ENCODE assay signal across 8 cellular contexts in genomic region chr7:66590302-66591057, GRCh38. TPM values are rescaled to one million over a fixed set of nuclear protein-coding genes. Genes with fewer than 3 reads are reported as not detected.
DNase-seq lines count a peak whose midpoint lies in the region; ATAC-seq and TF ChIP-seq lines count a peak whose summit lies in the region.
"Not testable (repeated sequence)": the region's sequence is repeated elsewhere in the genome, so short reads cannot be mapped to it uniquely, and the experiment has no call there.

No MANE protein-coding gene starts in this region.

- not testable (repeated sequence) for H3K27me3 Mint-ChIP-seq in activated T-helper 17 cell treated with anti-CD3 and anti-CD28 coated beads, Interleukin-2, amount 50 U/mL, for 72 hours; nephron progenitor cell (ENCODE audit: low read depth, poor library complexity)

- H3K36me3 Mint-ChIP-seq in activated T-helper 17 cell treated with anti-CD3 and anti-CD28 coated beads, Interleukin-2, amount 50 U/mL, for 72 hours (ENCODE audit: low read depth) = peaks cover 57% of the 10 kb centered on the region
- H3K36me3 Mint-ChIP-seq in nephron progenitor cell (ENCODE audit: low read depth) = peaks cover 15% of the 10 kb centered on the region

- peaks cover 54 to 67% (median 63%) of the 10 kb centered on the region in 11 experiments for H4K20me1 ChIP-seq in BLaER1 treated with 17β-estradiol and CSF1 and Interleukin-3, amounts not matched to agents 10 nM and 100 nM

- not testable (repeated sequence) for ATAC-seq in activated T-helper 17 cell treated with anti-CD3 and anti-CD28 coated beads, Interleukin-2, amount 50 U/mL, for 72 hours (replicated peaks)

- H3K4me3 Mint-ChIP-seq in activated T-helper 17 cell treated with anti-CD3 and anti-CD28 coated beads, Interleukin-2, amount 50 U/mL, for 72 hours = peak overlapping the region; percentile 89
- peak overlapping the region; percentile 92 for H3K4me3 Mint-ChIP-seq in nephron progenitor cell

- H3K27ac ChIP-seq in BLaER1 treated with 17β-estradiol and CSF1 and Interleukin-3, amounts not matched to agents 10 nM and 100 nM = 0 out of 22 replicates have a peak overlapping the region, but pooled peaks of 1 of the 11 experiments have one; percentile 84
- H3K27ac ChIP-seq in coronary artery = peak overlapping the region in 1 of 2 donors; percentile 42
- peak overlapping the region; percentile 93 to 96 for H3K27ac ChIP-seq in right atrium auricular region
- H3K27ac ChIP-seq in subcutaneous abdominal adipose tissue (ENCODE audit: low read depth, low read length) = peak overlapping the region; percentile 99

- H3K9me3 Mint-ChIP-seq in activated T-helper 17 cell treated with anti-CD3 and anti-CD28 coated beads, Interleukin-2, amount 50 U/mL, for 72 hours = not testable (repeated sequence)
- peaks cover 23% of the 10 kb centered on the region for H3K9me3 Mint-ChIP-seq in nephron progenitor cell

- H3K4me2 ChIP-seq in BLaER1 treated with 17β-estradiol and CSF1 and Interleukin-3, amounts not matched to agents 10 nM and 100 nM = peak overlapping the region; percentile 80 to 97 (median 92)

- H3K27ac Mint-ChIP-seq in activated T-helper 17 cell treated with anti-CD3 and anti-CD28 coated beads, Interleukin-2, amount 50 U/mL, for 72 hours = peak overlapping the region; percentile 98
- peak overlapping the region; percentile 89 for H3K27ac Mint-ChIP-seq in nephron progenitor cell

- peaks cover 30% of the 10 kb centered on the region for H3K4me1 Mint-ChIP-seq in activated T-helper 17 cell treated with anti-CD3 and anti-CD28 coated beads, Interleukin-2, amount 50 U/mL, for 72 hours
- peaks cover 31% of the 10 kb centered on the region for H3K4me1 Mint-ChIP-seq in nephron progenitor cell

- peak overlapping the region in 10 of 11 experiments; percentile 83 to 97 (median 90); a peak in 19 of 22 replicates for H3K9ac ChIP-seq in BLaER1 treated with 17β-estradiol and CSF1 and Interleukin-3, amounts not matched to agents 10 nM and 100 nM
- peak overlapping the region in 3 of 5 donors; percentile 95 to 96 (median 96) for H3K9ac ChIP-seq in subcutaneous abdominal adipose tissue (ENCODE audit: low read length in 5 of 5)

- DNase-seq in HFF-Myc (ENCODE audit: extremely low read depth, low read depth); coronary artery (ENCODE audit: low spot score); right atrium auricular region (ENCODE audit: low spot score); nephron progenitor cell: not testable (repeated sequence)
- peak; percentile 81 for DNase-seq in RKO (ENCODE audit: low spot score)

- peaks cover 13 to 22% (median 17%) of the 10 kb centered on the region in 11 experiments; a peak in 20 of 22 replicates for H3K36me3 ChIP-seq in BLaER1 treated with 17β-estradiol and CSF1 and Interleukin-3, amounts not matched to agents 10 nM and 100 nM
- not testable (repeated sequence) for H3K36me3 ChIP-seq in right atrium auricular region; subcutaneous abdominal adipose tissue (ENCODE audit: control insufficient read depth in 5 of 5, insufficient read depth in 5 of 5, low read length in 5 of 5)

- peak overlapping the region; percentile 79 to 99 (median 96); a peak in 19 of 20 replicates for H3K4me3 ChIP-seq in BLaER1 treated with 17β-estradiol and CSF1 and Interleukin-3, amounts not matched to agents 10 nM and 100 nM
- H3K4me3 ChIP-seq in HFF-Myc (replicated peaks; ENCODE audit: low read depth, low read length) (peak overlapping the region; percentile 97), coronary artery (peak overlapping the region; percentile 99), right atrium auricular region (peak overlapping the region; percentile 87 to 94), subcutaneous abdominal adipose tissue (ENCODE audit: low read depth in 1 of 5, low read length in 5 of 5) (peak overlapping the region; percentile 53 to 93 (median 83))

- peaks cover 38 to 64% (median 46%) of the 10 kb centered on the region in 10 experiments for H3K4me1 ChIP-seq in BLaER1 treated with 17β-estradiol and CSF1 and Interleukin-3, amounts not matched to agents 10 nM and 100 nM
- H3K4me1 ChIP-seq in right atrium auricular region = peaks cover 0 to 15% of the 10 kb centered on the region in 2 donors
- peaks cover 1 to 52% (median 44%) of the 10 kb centered on the region in 5 donors for H3K4me1 ChIP-seq in subcutaneous abdominal adipose tissue (ENCODE audit: control insufficient read depth in 5 of 5, insufficient read depth in 5 of 5, low read length in 5 of 5)

- TF ChIP-seq CTCF in HFF-Myc (IDR thresholded peaks at IDR 0.05; ENCODE audit: low read depth, low read length, missing control alignments); coronary artery (IDR thresholded peaks at IDR 0.05); right atrium auricular region (IDR thresholded peaks at IDR 0.05); nephron progenitor cell (IDR thresholded peaks at IDR 0.05): not testable (repeated sequence)

- H3K9me3 ChIP-seq in BLaER1 treated with 17β-estradiol and CSF1 and Interleukin-3, amounts not matched to agents 10 nM and 100 nM (replicated peaks in 1 of 11) = peaks cover 0 to 16% (median 9%) of the 10 kb centered on the region in 11 experiments; a peak in 17 of 22 replicates
- not testable (repeated sequence) for H3K9me3 ChIP-seq in right atrium auricular region; subcutaneous abdominal adipose tissue (ENCODE audit: control insufficient read depth in 5 of 5, low read length in 5 of 5)

- not testable (repeated sequence) for H3K27me3 ChIP-seq in BLaER1 treated with 17β-estradiol and CSF1 and Interleukin-3, amounts not matched to agents 10 nM and 100 nM; right atrium auricular region; subcutaneous abdominal adipose tissue (ENCODE audit: control insufficient read depth in 5 of 5, insufficient read depth in 4 of 5, low read length in 5 of 5)

RNA-seq across cellular contexts. Expression of gene KCTD7, which starts 38.2 kb away (rescaled TPM):
- 10 to 100 TPM; 14.7 to 15.5 TPM for total RNA-seq in activated T-helper 17 cell treated with anti-CD3 and anti-CD28 coated beads, Interleukin-2, amount 50 U/mL, for 72 hours
- total RNA-seq in right atrium auricular region = 1 to 10 TPM; 8.6 to 10.0 TPM
